In genomic region chr2:236702693-236703092, GRCh38 we compare ENCODE assay signal across 19 cellular contexts.
DNase-seq lines count a peak whose midpoint lies in the region; ATAC-seq, FAIRE-seq and TF ChIP-seq lines count a peak whose summit lies in the region.
"Had no signal": no experiment of that assay in that cellular context is flagged by ENCODE, and none has a peak within 500 bp of the region (broad histone marks: within the 10 kb centered on the region; RNA-seq: fewer than 3 reads in every experiment).

No MANE protein-coding gene starts in this region.

- H3K27ac Mint-ChIP-seq in endodermal cell, result no peak overlapping the region
- H3K27ac Mint-ChIP-seq: CD4-positive, alpha-beta T cell had no signal

- ATAC-seq in pancreas (peak; percentile 88 to 94 (median 90)), HG02588 (IDR thresholded peaks at IDR 0.05; ENCODE audit: unreplicated experiment) (no peak), GM19455 (IDR thresholded peaks at IDR 0.05; ENCODE audit: unreplicated experiment) (no peak)
- ATAC-seq in activated CD4-positive, CD25-positive, alpha-beta regulatory T cell treated with anti-CD3 and anti-CD28 coated beads, Interleukin-2, amount 50 U/mL, for 24 hours, result no peak

- H3K27ac ChIP-seq in endodermal cell (ENCODE audit: low read depth, low read length), result no peak overlapping the region
- peak overlapping the region in 1 of 4 donors; percentile 75 for H3K27ac ChIP-seq in pancreas

- H3K4me1 ChIP-seq in endodermal cell (ENCODE audit: control insufficient read depth, insufficient read depth, low read length) (peaks cover 11% of the 10 kb centered on the region), pancreas (peaks cover 4 to 8% (median 6%) of the 10 kb centered on the region in 3 donors)

- no peak for FAIRE-seq in pancreas (lab: Jason Lieb, UNC)
- FAIRE-seq: H54 had no signal

- H3K9ac ChIP-seq in endodermal cell (ENCODE audit: extremely low read depth, low read length, poor library complexity, severe bottlenecking), result no peak overlapping the region

- H3K9me3 ChIP-seq in endodermal cell (ENCODE audit: control insufficient read depth, low read length) (no peaks in the 10 kb centered on the region), pancreas (no peaks in the 10 kb centered on the region)
- H3K9me3 ChIP-seq: SJSA1 had no signal

- no peak overlapping the region for H3K4me3 Mint-ChIP-seq in endodermal cell
- H3K4me3 Mint-ChIP-seq: CD4-positive, alpha-beta T cell had no signal

- H3K9me3 Mint-ChIP-seq in endodermal cell, result no peaks in the 10 kb centered on the region
- H3K9me3 Mint-ChIP-seq: CD4-positive, alpha-beta T cell had no signal

- no peaks in the 10 kb centered on the region for H3K36me3 Mint-ChIP-seq in endodermal cell (ENCODE audit: low read depth)

- H3K4me1 Mint-ChIP-seq in endodermal cell, result peaks cover 13% of the 10 kb centered on the region

- no peaks in the 10 kb centered on the region for H3K36me3 ChIP-seq in endodermal cell (ENCODE audit: control insufficient read depth, insufficient read depth, low read length)
- no peaks in the 10 kb centered on the region for H3K36me3 ChIP-seq in pancreas
- H3K36me3 ChIP-seq: SJSA1 had no signal

- intact Hi-C loops in pancreas (cut with DNase I), result no loop called here

- H3K27me3 Mint-ChIP-seq in endodermal cell (ENCODE audit: insufficient read depth), result no peaks in the 10 kb centered on the region
- H3K27me3 Mint-ChIP-seq: CD4-positive, alpha-beta T cell had no signal

- TF ChIP-seq CTCF in endodermal cell (conservative IDR thresholded peaks at IDR 0.05) (peak; percentile 47), pancreas (IDR thresholded peaks at IDR 0.05) (peak in 3 of 4 donors; percentile 15 to 26 (median 16))

- 93 to 97% methylated on average over 8 to 9 of the region's 9 CpGs for WGBS in endodermal cell (ENCODE audit: insufficient coverage in 1 of 2, insufficient read length in 1 of 2), 2 experiments
- 45 to 52% methylated on average over 9 of the region's 9 CpGs for WGBS in pancreas, 2 donors

- DNase-seq in DMS79 (lab: John Stamatoyannopoulos, UW) (peak; percentile 65), NCI-H2029 (lab: John Stamatoyannopoulos, UW) (peak; percentile 84), endodermal cell (no peak), pancreas (peak in 4 of 6 donors; percentile 51 to 92 (median 72))
- DNase-seq: ACHN; Calu3; CD4-positive, alpha-beta T cell; GF-D8; IMR-90; Kasumi-1; NCI-H2081 treated with DMSO at 0.1 percent for 48 hours; NCI-H446; NK-92 treated with Interleukin-12 subunit alpha and Interleukin-12 subunit beta, amount 100 ng/mL, for 24 hours; SW 1271 had no signal

- no peak overlapping the region for H3K4me3 ChIP-seq in endodermal cell (ENCODE audit: low read length)
- H3K4me3 ChIP-seq in pancreas, result no peak overlapping the region
- H3K4me3 ChIP-seq: SJSA1 had no signal

- H3K27me3 ChIP-seq in endodermal cell (ENCODE audit: control insufficient read depth, insufficient read depth, low read length, poor library complexity, severe bottlenecking) (no peaks in the 10 kb centered on the region), pancreas (no peaks in the 10 kb centered on the region)
- H3K27me3 ChIP-seq: SJSA1 had no signal

Comparison
In these comparisons a context has a peak if more than half of its experiments do, and no peak if none do; other contexts are left out.
1. ATAC-seq: peak in pancreas (4 of 4); none in HG02588 (single experiment), activated CD4-positive, CD25-positive, alpha-beta regulatory T cell treated with anti-CD3 and anti-CD28 coated beads, Interleukin-2, amount 50 U/mL, for 24 hours (0 of 2) and GM19455 (single experiment).